In the genomic region with DNA sequence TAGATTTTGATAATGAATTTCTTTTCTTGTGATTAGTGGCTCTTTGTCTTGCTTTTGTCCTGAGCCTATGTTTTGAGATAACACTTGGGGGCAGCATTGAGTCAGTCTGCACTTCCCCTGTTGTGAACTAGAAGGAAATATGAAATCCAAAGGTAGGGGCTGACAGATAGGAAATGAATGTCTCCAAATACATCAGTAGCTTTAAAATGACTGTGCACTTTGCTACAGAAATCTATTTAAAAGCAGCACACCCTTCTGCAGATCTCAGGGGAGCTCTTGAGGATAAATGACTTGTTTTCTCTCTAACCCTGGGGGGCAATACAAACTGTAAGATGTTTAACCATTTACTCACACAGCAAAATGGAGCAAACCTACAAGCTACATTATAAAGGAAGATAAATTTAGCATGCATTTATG, we compare ENCODE assay signal across 8 cellular contexts.
A peak's percentile ranks its signal among the peaks of the same experiment; 100 is the strongest.
DNase-seq lines count a peak whose midpoint lies in the region; ATAC-seq and TF ChIP-seq lines count a peak whose summit lies in the region.

No MANE protein-coding gene starts in this region.

- no peak overlapping the region for H2BK120ac ChIP-seq in H9 (ENCODE audit: low read depth, low read length, poor library complexity, severe bottlenecking)

- no peak overlapping the region for H3K4me2 ChIP-seq in H9 (ENCODE audit: insufficient read depth, insufficient read length, low read length)

- H4K5ac ChIP-seq in H9 (ENCODE audit: insufficient read length, low read depth, low read length): no peak overlapping the region

- CTCF ChIA-PET in T-cell (lab: Charles Lee): no interaction called here

- in situ Hi-C loops in Caki2 (cut with HindIII; ENCODE audit: low pct_unique_long_range_greater_than_20kb, low sequenced_read_pairs): no loop called here

- H3K9me3 Mint-ChIP-seq in H9 (peaks cover 3 to 6% of the 10 kb centered on the region in 2 experiments; a peak in 4 of 5 replicates), T-cell (no peaks in the 10 kb centered on the region)

- H3K4me3 Mint-ChIP-seq in H9 (no peak overlapping the region), T-cell (no peak overlapping the region)

- H2BK12ac ChIP-seq in H9 (ENCODE audit: insufficient read length, low read depth, low read length): no peak overlapping the region

- H3K79me1 ChIP-seq in H9 (ENCODE audit: insufficient read depth, low read depth, low read length, poor library complexity, severe bottlenecking): no peaks in the 10 kb centered on the region

- H3T11ph ChIP-seq in H9 (ENCODE audit: low read length): no peak overlapping the region

- H3K27me3 ChIP-seq in H9 (ENCODE audit: insufficient read depth, low read length): no peaks in the 10 kb centered on the region
- H3K27me3 ChIP-seq in psoas muscle (ENCODE audit: insufficient read depth in 3 of 3, low read length in 2 of 3): no peaks in the 10 kb centered on the region
- H3K27me3 ChIP-seq in Peyer's patch: no peaks in the 10 kb centered on the region

- H3K56ac ChIP-seq in H9 (ENCODE audit: insufficient read length, low read depth, low read length): no peak overlapping the region

- H3K23me2 ChIP-seq in H9 (ENCODE audit: insufficient read length, low read depth, low read length, poor library complexity, severe bottlenecking): no peaks in the 10 kb centered on the region

- H3K36me3 Mint-ChIP-seq in H9 (ENCODE audit: insufficient read depth in 1 of 3, low read depth in 3 of 3): peaks cover 0 to 14% (median 6%) of the 10 kb centered on the region in 3 experiments
- no peaks in the 10 kb centered on the region for H3K36me3 Mint-ChIP-seq in T-cell

- H4K8ac ChIP-seq in H9 (replicated peaks; ENCODE audit: insufficient read length, low read depth, low read length): no peak overlapping the region

- H2AFZ ChIP-seq in H9 (ENCODE audit: low read length): no peak overlapping the region

- no peak overlapping the region for H3K4ac ChIP-seq in H9 (ENCODE audit: low read depth, low read length)

- intact Hi-C loops in psoas muscle (cut with DNase I): no loop called here

- H3K79me2 ChIP-seq in H9 (ENCODE audit: insufficient read depth, low read length): no peaks in the 10 kb centered on the region

- no peak overlapping the region for H2BK20ac ChIP-seq in H9 (ENCODE audit: low read depth, low read length, poor library complexity, severe bottlenecking)

- no peak overlapping the region for H3K27ac Mint-ChIP-seq in H9
- H3K27ac Mint-ChIP-seq in T-cell: no peak overlapping the region

- H3K4me1 ChIP-seq in H9 (ENCODE audit: insufficient read depth, low read length): no peaks in the 10 kb centered on the region
- no peaks in the 10 kb centered on the region for H3K4me1 ChIP-seq in psoas muscle
- H3K4me1 ChIP-seq in Peyer's patch: no peaks in the 10 kb centered on the region

- no peak overlapping the region for H3K23ac ChIP-seq in H9 (ENCODE audit: insufficient read length, low read depth, low read length)

- peaks cover 3% of the 10 kb centered on the region; the same call in 1 of the 2 replicates for H3K27me3 Mint-ChIP-seq in H9 (ENCODE audit: low read depth)
- peaks cover 1 to 7% of the 10 kb centered on the region in 2 donors for H3K27me3 Mint-ChIP-seq in T-cell

- H2AK5ac ChIP-seq in H9 (ENCODE audit: insufficient read length, low read length): no peak overlapping the region

- no peak overlapping the region for H2BK5ac ChIP-seq in H9 (ENCODE audit: insufficient read length, low read length)

- DNase-seq in Caki2 (ENCODE audit: low read depth) (peak; percentile 59), H9 (peak; percentile 42), NCI-H526 (lab: John Stamatoyannopoulos, UW) (peak; percentile 12 to 57), dermis blood vessel endothelial cell (peak; percentile 0), psoas muscle (no peak), Peyer's patch (no peak), T-cell (no peak), mucosa of gallbladder (ENCODE audit: low spot score) (no peak)

- H3K9ac ChIP-seq in H9 (ENCODE audit: extremely low read depth, insufficient read length, low read length): no peak overlapping the region

- H3K4me1 Mint-ChIP-seq in H9: peaks cover 15 to 23% of the 10 kb centered on the region in 2 experiments
- H3K4me1 Mint-ChIP-seq in T-cell: no peaks in the 10 kb centered on the region

- POLR2A ChIA-PET in T-cell (lab: Charles Lee): no interaction called here

- H3K14ac ChIP-seq in H9 (ENCODE audit: insufficient read depth, low read length): no peak overlapping the region

- H3K9me3 ChIP-seq in H9 (ENCODE audit: control insufficient read depth, low read depth, low read length) (no peaks in the 10 kb centered on the region), psoas muscle (no peaks in the 10 kb centered on the region), Peyer's patch (no peaks in the 10 kb centered on the region)

- H3K36me3 ChIP-seq in psoas muscle (ENCODE audit: insufficient read depth in 1 of 2, low read depth in 1 of 2) (no peaks in the 10 kb centered on the region), Peyer's patch (no peaks in the 10 kb centered on the region)

- TF ChIP-seq POLR2A in Peyer's patch (IDR thresholded peaks at IDR 0.05): no peak

- ATAC-seq in psoas muscle (no peak), T-cell (replicated peaks in 1 of 4) (no peak)

- H2BK15ac ChIP-seq in H9 (ENCODE audit: low read depth, low read length): no peak overlapping the region

- H3K18ac ChIP-seq in H9 (ENCODE audit: insufficient read length, low read depth, low read length): no peak overlapping the region

- TF ChIP-seq CTCF in H9 (conservative IDR thresholded peaks at IDR 0.05) (peak; percentile 88), psoas muscle (IDR thresholded peaks at IDR 0.05) (peak; percentile 26), Peyer's patch (IDR thresholded peaks at IDR 0.05) (peak in 3 of 6 experiments; percentile 6 to 26 (median 25))

- no peak overlapping the region for H4K91ac ChIP-seq in H9 (ENCODE audit: insufficient read length, low read depth, low read length)

- H3K4me3 ChIP-seq in psoas muscle: no peak overlapping the region
- H3K4me3 ChIP-seq in Peyer's patch: no peak overlapping the region

- no peaks in the 10 kb centered on the region for H4K20me1 ChIP-seq in H9 (ENCODE audit: control insufficient read depth, insufficient read depth, insufficient read length)

- H3K27ac ChIP-seq in H9 (ENCODE audit: insufficient read length, low read depth, low read length) (no peak overlapping the region), psoas muscle (no peak overlapping the region), Peyer's patch (no peak overlapping the region)

Comparison
In these comparisons a context has a peak if more than half of its experiments do, and no peak if none do; other contexts are left out.
1. DNase-seq: peak in Caki2 (single experiment), H9 (single experiment), NCI-H526 (2 of 2) and dermis blood vessel endothelial cell (single experiment); none in psoas muscle (0 of 2), Peyer's patch (0 of 3), T-cell (0 of 34) and mucosa of gallbladder (single experiment).